In the genomic region with DNA sequence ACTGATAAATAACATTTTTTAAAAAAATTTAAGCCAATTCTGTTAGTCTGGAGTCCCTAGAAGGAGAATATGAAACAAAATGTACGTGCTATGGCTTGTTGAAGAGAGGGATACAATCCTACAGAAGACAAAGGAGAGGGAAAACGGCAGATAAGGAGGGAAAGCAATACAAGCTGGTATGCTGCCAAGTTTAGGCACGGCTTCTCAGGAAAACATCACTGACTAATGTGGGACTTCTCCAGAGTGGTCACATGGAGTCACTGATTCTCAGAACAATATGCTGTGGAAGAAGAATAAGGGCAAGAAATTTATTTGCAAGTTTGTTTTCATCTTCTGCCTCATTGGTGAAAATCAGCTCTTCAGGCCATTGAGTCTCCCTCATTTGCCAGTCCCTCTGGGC, we compare ENCODE assay signal across 27 cellular contexts. TPM values are rescaled to one million over a fixed set of nuclear protein-coding genes. Genes with fewer than 3 reads are reported as not detected.
DNase-seq lines count a peak whose midpoint lies in the region; FAIRE-seq and TF ChIP-seq lines count a peak whose summit lies in the region.
"Had no signal": no experiment of that assay in that cellular context is flagged by ENCODE, and none has a peak within 500 bp of the region (broad histone marks: within the 10 kb centered on the region; RNA-seq: fewer than 3 reads in every experiment).

No MANE protein-coding gene starts in this region.

- no peak overlapping the region for H3K4me3 ChIP-seq in fibroblast of mammary gland (ENCODE audit: control insufficient read depth, low read depth, low read length)
- no peak overlapping the region for H3K4me3 ChIP-seq in H7 (ENCODE audit: insufficient read depth, low read depth, low read length)
- H3K4me3 ChIP-seq: BLaER1 treated with 17β-estradiol and CSF1 and Interleukin-3, amounts not matched to agents 10 nM and 100 nM; prostate gland; SJSA1; transverse colon had no signal

- H3K27me3 ChIP-seq in H7 (ENCODE audit: control insufficient read depth, insufficient read depth, low read length): no peaks in the 10 kb centered on the region
- H3K27me3 ChIP-seq: BLaER1 treated with 17β-estradiol and CSF1 and Interleukin-3, amounts not matched to agents 10 nM and 100 nM; brain microvascular endothelial cell; SJSA1; transverse colon had no signal

- DNase-seq in DMS79 treated with DMSO at 0.1 percent for 48 hours (lab: John Stamatoyannopoulos, UW): peak; percentile 27
- no peak for DNase-seq in DMS79 (lab: John Stamatoyannopoulos, UW)
- peak; percentile 14 for DNase-seq in NCI-H345 treated with DMSO at 0.1 percent for 48 hours (lab: John Stamatoyannopoulos, UW; ENCODE audit: unreplicated experiment)
- peak; percentile 11 for DNase-seq in fibroblast of mammary gland (ENCODE audit: low read depth)
- DNase-seq in urothelium cell line (ENCODE audit: low spot score): peak; percentile 4
- no peak for DNase-seq in H4 (ENCODE audit: low spot score)
- no peak for DNase-seq in hypothalamus (lab: John Stamatoyannopoulos, UW)
- DNase-seq in H7: no peak
- DNase-seq: activated CD4-positive, alpha-beta T cell treated with anti-CD3 and anti-CD28 coated beads for 36 hours; activated CD8-positive, alpha-beta memory T cell treated with anti-CD3 and anti-CD28 coated beads, Interleukin-2, amount 50 U/mL, for 48 hours; activated CD8-positive, alpha-beta T cell treated with anti-CD3 and anti-CD28 coated beads for 36 hours; activated naive CD4-positive, alpha-beta T cell treated with anti-CD3 and anti-CD28 coated beads for 36 hours; brain microvascular endothelial cell; DMS53; naive B cell; NCI-H1092 treated with DMSO at 0.1 percent for 48 hours; NCI-H2029; NCI-H82; stimulated activated CD4-positive, alpha-beta T cell treated with anti-CD3 and anti-CD28 coated beads, Interleukin-4, amount 100 ng/mL, for 24 hours; T1000; transverse colon had no signal

- no peaks in the 10 kb centered on the region for H3K36me3 ChIP-seq in H7 (replicated peaks; ENCODE audit: control insufficient read depth, insufficient read depth, low read length)
- H3K36me3 ChIP-seq: BLaER1 treated with 17β-estradiol and CSF1 and Interleukin-3, amounts not matched to agents 10 nM and 100 nM; brain microvascular endothelial cell; prostate gland; SJSA1; transverse colon had no signal

- TF ChIP-seq CTCF in fibroblast of mammary gland (conservative IDR thresholded peaks at IDR 0.05; ENCODE audit: control insufficient read depth, insufficient read depth, low read depth, low read length): no peak

- no peak for FAIRE-seq in urothelium cell line (lab: Jason Lieb, UNC)
- FAIRE-seq: keratinocyte had no signal

RNA-seq across cellular contexts. Expression of gene NR1H4, which starts 22.9 kb away (rescaled TPM):
- 1.5 and 2.3 TPM in 2 replicates for total RNA-seq in H4 (2014; rRNA removed; shearing (Covaris generic))
- not detected in 2 replicates for total RNA-seq in H7 (2014; rRNA removed; shearing (Covaris generic))
- total RNA-seq: activated CD4-positive, alpha-beta T cell treated with anti-CD3 and anti-CD28 coated beads for 36 hours; activated CD8-positive, alpha-beta T cell treated with anti-CD3 and anti-CD28 coated beads for 36 hours; activated naive CD4-positive, alpha-beta T cell treated with anti-CD3 and anti-CD28 coated beads for 36 hours; lower leg skin; prostate gland; subcutaneous adipose tissue had no signal

Comparison
In these comparisons a context has a peak if more than half of its experiments do, and no peak if none do; other contexts are left out.
1. DNase-seq: peak in DMS79 treated with DMSO at 0.1 percent for 48 hours (single experiment), NCI-H345 treated with DMSO at 0.1 percent for 48 hours (single experiment), fibroblast of mammary gland (single experiment) and urothelium cell line (single experiment); none in DMS79 (single experiment), H4 (single experiment), hypothalamus (0 of 51) and H7 (single experiment).